9 cellular contexts compared by ENCODE assay signal in the genomic region with DNA sequence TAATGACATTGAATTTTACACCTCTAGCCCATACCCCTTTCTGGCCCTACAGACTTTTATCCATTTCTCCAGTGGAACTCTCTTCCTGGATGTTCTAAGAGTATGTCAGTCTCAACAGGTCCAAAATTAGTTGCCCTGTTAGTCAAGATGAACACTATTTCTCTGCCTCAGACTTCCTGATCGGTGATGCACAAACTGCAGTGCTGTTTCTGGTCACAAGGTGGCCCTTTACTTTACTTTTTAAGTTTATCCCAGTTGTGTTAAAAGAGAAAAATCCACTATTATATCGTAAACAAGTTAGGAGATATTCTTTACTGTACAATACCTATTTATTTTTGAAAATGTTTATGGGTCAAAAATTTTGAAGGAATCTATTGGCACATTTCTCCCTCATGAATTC. TPM values are rescaled to one million over a fixed set of nuclear protein-coding genes. Genes with fewer than 3 reads are reported as not detected.
DNase-seq lines count a peak whose midpoint lies in the region; ATAC-seq lines count a peak whose summit lies in the region.
"Had no signal": no experiment of that assay in that cellular context is flagged by ENCODE, and none has a peak within 500 bp of the region (broad histone marks: within the 10 kb centered on the region; RNA-seq: fewer than 3 reads in every experiment).

No MANE protein-coding gene starts in this region.

- H3K4me3 Mint-ChIP-seq in activated T-helper 17 cell treated with anti-CD3 and anti-CD28 coated beads, Interleukin-2, amount 50 U/mL, for 72 hours = no peak overlapping the region

- ATAC-seq in GM19463 (IDR thresholded peaks at IDR 0.05; ENCODE audit: unreplicated experiment) (peak; percentile 63), HG03039 (IDR thresholded peaks at IDR 0.05; ENCODE audit: unreplicated experiment) (no peak)
- peak; percentile 38 for ATAC-seq in activated T-helper 17 cell treated with anti-CD3 and anti-CD28 coated beads, Interleukin-2, amount 50 U/mL, for 72 hours (replicated peaks)

- no peaks in the 10 kb centered on the region for H3K4me1 Mint-ChIP-seq in activated T-helper 17 cell treated with anti-CD3 and anti-CD28 coated beads, Interleukin-2, amount 50 U/mL, for 72 hours

- H3K27ac Mint-ChIP-seq in activated T-helper 17 cell treated with anti-CD3 and anti-CD28 coated beads, Interleukin-2, amount 50 U/mL, for 72 hours = no peak overlapping the region

- DNase-seq in DMS114 treated with DMSO at 0.1 percent for 48 hours (lab: John Stamatoyannopoulos, UW; ENCODE audit: unreplicated experiment) (peak; percentile 57), NCI-H1694 (lab: John Stamatoyannopoulos, UW) (peak; percentile 18), foreskin melanocyte (peak; percentile 25), HuH-7.5 (ENCODE audit: low spot score) (no peak)
- peak; percentile 22 for DNase-seq in stimulated activated CD4-positive, alpha-beta T cell treated with anti-CD3 and anti-CD28 coated beads, Interleukin-12 subunit alpha, Interleukin-12 subunit beta, amount 100 ng/mL, for 4 hours

- no peaks in the 10 kb centered on the region for H3K36me3 Mint-ChIP-seq in activated T-helper 17 cell treated with anti-CD3 and anti-CD28 coated beads, Interleukin-2, amount 50 U/mL, for 72 hours (ENCODE audit: low read depth)

- peaks cover under 1% of the 10 kb centered on the region for H3K27me3 Mint-ChIP-seq in activated T-helper 17 cell treated with anti-CD3 and anti-CD28 coated beads, Interleukin-2, amount 50 U/mL, for 72 hours

- H3K9me3 Mint-ChIP-seq in activated T-helper 17 cell treated with anti-CD3 and anti-CD28 coated beads, Interleukin-2, amount 50 U/mL, for 72 hours = no peaks in the 10 kb centered on the region

RNA-seq across cellular contexts. Expression of a gene that starts 13.1 kb away (rescaled TPM):
- not detected for total RNA-seq in activated T-helper 17 cell treated with anti-CD3 and anti-CD28 coated beads, Interleukin-2, amount 50 U/mL, for 72 hours
- total RNA-seq: activated CD8-positive, alpha-beta memory T cell treated with anti-CD3 and anti-CD28 coated beads for 36 hours had no signal

RNA-seq across cellular contexts. Expression of a gene that starts 13.2 kb away (rescaled TPM):
- 1 to 10 TPM in 1 of 2 donors, under 1 TPM in 1; 0.73 to 1.1 TPM for total RNA-seq in activated T-helper 17 cell treated with anti-CD3 and anti-CD28 coated beads, Interleukin-2, amount 50 U/mL, for 72 hours

RNA-seq across cellular contexts. Expression of a gene that starts 32.3 kb away (rescaled TPM):
- 1 to 10 TPM; 4.8 to 7.4 TPM for total RNA-seq in activated T-helper 17 cell treated with anti-CD3 and anti-CD28 coated beads, Interleukin-2, amount 50 U/mL, for 72 hours

RNA-seq across cellular contexts. Expression of a gene that starts 33.2 kb away (rescaled TPM):
- 1 to 10 TPM; 3.5 to 9.4 TPM for total RNA-seq in activated T-helper 17 cell treated with anti-CD3 and anti-CD28 coated beads, Interleukin-2, amount 50 U/mL, for 72 hours
